Comparison of ENCODE assay signal across 10 cellular contexts in the genomic region with DNA sequence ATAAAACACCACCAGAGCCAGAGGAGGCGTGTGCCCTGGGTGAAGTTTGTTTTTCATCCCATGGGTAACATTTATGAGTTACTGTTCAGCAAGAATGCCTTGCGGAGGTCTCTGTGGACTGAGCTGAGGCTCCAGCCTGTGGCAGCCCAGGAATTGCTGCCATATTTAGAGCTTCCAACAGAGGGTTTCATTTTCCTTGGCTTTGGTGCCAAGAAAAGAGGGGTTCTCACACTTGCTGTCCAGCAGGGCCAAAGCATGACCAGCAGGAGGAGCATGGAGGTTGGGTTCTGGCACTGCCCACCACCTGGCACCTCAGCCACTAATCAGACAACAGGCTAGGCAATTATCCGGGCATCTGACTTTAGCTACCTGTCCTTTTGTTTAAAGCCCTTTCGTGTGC. TPM values are rescaled to one million over a fixed set of nuclear protein-coding genes. Genes with fewer than 3 reads are reported as not detected.
DNase-seq lines count a peak whose midpoint lies in the region; TF ChIP-seq lines count a peak whose summit lies in the region.
"Had no signal": no experiment of that assay in that cellular context is flagged by ENCODE, and none has a peak within 500 bp of the region (broad histone marks: within the 10 kb centered on the region; RNA-seq: fewer than 3 reads in every experiment).

No MANE protein-coding gene starts in this region.

- H3K27me3 ChIP-seq in smooth muscle cell (ENCODE audit: low read depth): no peaks in the 10 kb centered on the region

- H2AFZ ChIP-seq in smooth muscle cell (ENCODE audit: low read depth): no peak overlapping the region

- H3K4me1 ChIP-seq in smooth muscle cell (ENCODE audit: low read depth): peaks cover 42% of the 10 kb centered on the region

- no peak overlapping the region for H3K9ac ChIP-seq in smooth muscle cell (ENCODE audit: low read depth)

- peak overlapping the region; percentile 21; the same call in 1 of the 2 replicates for H3K4me3 ChIP-seq in WI38 (ENCODE audit: low read depth, low read length)
- no peak overlapping the region for H3K4me3 ChIP-seq in fibroblast of pulmonary artery (replicated peaks; ENCODE audit: low read depth, low read length)
- no peak overlapping the region for H3K4me3 ChIP-seq in smooth muscle cell

- no peaks in the 10 kb centered on the region for H3K9me3 ChIP-seq in smooth muscle cell (replicated peaks; ENCODE audit: low read depth)

- H3K27ac ChIP-seq in smooth muscle cell (ENCODE audit: low read depth): peak overlapping the region; percentile 96

- peak; percentile 35; the same call in 1 of the 3 replicates for TF ChIP-seq CTCF in GM12872 (IDR thresholded peaks at IDR 0.05; ENCODE audit: insufficient read depth, low read depth, low read length)
- peak; percentile 32; the same call in 1 of the 2 replicates for TF ChIP-seq CTCF in WI38 (IDR thresholded peaks at IDR 0.05; ENCODE audit: low read depth, low read length)
- TF ChIP-seq CTCF in fibroblast of pulmonary artery (IDR thresholded peaks at IDR 0.05; ENCODE audit: low read length, missing control alignments): peak; percentile 45
- TF ChIP-seq CTCF in smooth muscle cell (IDR thresholded peaks at IDR 0.05; ENCODE audit: borderline replicate concordance, insufficient read depth, poor library complexity, severe bottlenecking): no peak

- DNase-seq in fibroblast of pulmonary artery (ENCODE audit: low read depth): no peak
- no peak for DNase-seq in smooth muscle cell (lab: John Stamatoyannopoulos, UW; ENCODE audit: unreplicated experiment)
- DNase-seq in stimulated activated CD4-positive, alpha-beta T cell treated with anti-CD3 and anti-CD28 coated beads, Interleukin-15, amount 100 ng/mL, for 24 hours: no peak
- no peak for DNase-seq in hippocampal formation (lab: John Stamatoyannopoulos, UW)
- no peak for DNase-seq in activated CD4-positive, alpha-beta T cell treated with anti-CD3 and anti-CD28 coated beads for 1 hour
- no peak for DNase-seq in HuH-7 (ENCODE audit: low spot score)
- DNase-seq: activated CD8-positive, alpha-beta memory T cell treated with anti-CD3 and anti-CD28 coated beads, Interleukin-2, amount 50 U/mL, for 4 hours; KG1 had no signal

- peaks cover 40% of the 10 kb centered on the region for H3K79me2 ChIP-seq in smooth muscle cell (ENCODE audit: low read depth)

- 90% methylated on average over 4 of the region's 4 CpGs for WGBS in smooth muscle cell (ENCODE audit: low lambda C conversion rate)

- H3F3A ChIP-seq in smooth muscle cell (ENCODE audit: low read depth): peaks cover 55% of the 10 kb centered on the region

- no peaks in the 10 kb centered on the region for H3K36me3 ChIP-seq in smooth muscle cell (ENCODE audit: low read depth)

- peaks cover 52% of the 10 kb centered on the region for H4K20me1 ChIP-seq in smooth muscle cell (ENCODE audit: low read depth)

- peak overlapping the region; percentile 83 for H3K4me2 ChIP-seq in smooth muscle cell

RNA-seq across cellular contexts. Expression of gene EPAS1, which starts 36.7 kb away (rescaled TPM):
- 57.5 and 91.6 TPM in 2 replicates for total RNA-seq in smooth muscle cell
- polyA plus RNA-seq in smooth muscle cell: 31.7 and 61.5 TPM in 2 replicates
